In genomic region chr1:147287133-147287865, GRCh38 we compare ENCODE assay signal across 16 cellular contexts.
"Had no signal": no experiment of that assay in that cellular context is flagged by ENCODE, and none has a peak within 500 bp of the region (broad histone marks: within the 10 kb centered on the region; RNA-seq: fewer than 3 reads in every experiment).

No MANE protein-coding gene starts in this region.

- DNase-seq: activated CD4-positive, alpha-beta T cell treated with anti-CD3 and anti-CD28 coated beads, Interleukin-2, amount 50 U/mL, for 1 hour; activated CD8-positive, alpha-beta memory T cell treated with anti-CD3 and anti-CD28 coated beads for 24 hours; activated naive CD8-positive, alpha-beta T cell treated with anti-CD3 and anti-CD28 coated beads for 36 hours; heart left ventricle; immature natural killer cell; left cardiac atrium; sigmoid colon; stimulated activated CD4-positive, alpha-beta T cell treated with anti-CD3 and anti-CD28 coated beads, Interleukin-1b, Interleukin-23, amount 100 ng/mL, for 48 hours; T-cell; T-helper 9 cell; upper lobe of right lung had no signal

- ATAC-seq: activated CD4-positive, CD25-positive, alpha-beta regulatory T cell treated with anti-CD3 and anti-CD28 coated beads, Interleukin-2, amount 50 U/mL, for 24 hours; esophagus mucosa; heart left ventricle; left cardiac atrium; stimulated activated effector memory CD8-positive, alpha-beta T cell treated with anti-CD3 and anti-CD28 coated beads, Interleukin-12 subunit alpha, Interleukin-12 subunit beta, amount 100 ng/mL, for 72 hours; T-cell; upper lobe of right lung had no signal

- H3K4me3 ChIP-seq: heart left ventricle, prostate gland, sigmoid colon, thoracic aorta, upper lobe of right lung had no signal
